In the genomic region with DNA sequence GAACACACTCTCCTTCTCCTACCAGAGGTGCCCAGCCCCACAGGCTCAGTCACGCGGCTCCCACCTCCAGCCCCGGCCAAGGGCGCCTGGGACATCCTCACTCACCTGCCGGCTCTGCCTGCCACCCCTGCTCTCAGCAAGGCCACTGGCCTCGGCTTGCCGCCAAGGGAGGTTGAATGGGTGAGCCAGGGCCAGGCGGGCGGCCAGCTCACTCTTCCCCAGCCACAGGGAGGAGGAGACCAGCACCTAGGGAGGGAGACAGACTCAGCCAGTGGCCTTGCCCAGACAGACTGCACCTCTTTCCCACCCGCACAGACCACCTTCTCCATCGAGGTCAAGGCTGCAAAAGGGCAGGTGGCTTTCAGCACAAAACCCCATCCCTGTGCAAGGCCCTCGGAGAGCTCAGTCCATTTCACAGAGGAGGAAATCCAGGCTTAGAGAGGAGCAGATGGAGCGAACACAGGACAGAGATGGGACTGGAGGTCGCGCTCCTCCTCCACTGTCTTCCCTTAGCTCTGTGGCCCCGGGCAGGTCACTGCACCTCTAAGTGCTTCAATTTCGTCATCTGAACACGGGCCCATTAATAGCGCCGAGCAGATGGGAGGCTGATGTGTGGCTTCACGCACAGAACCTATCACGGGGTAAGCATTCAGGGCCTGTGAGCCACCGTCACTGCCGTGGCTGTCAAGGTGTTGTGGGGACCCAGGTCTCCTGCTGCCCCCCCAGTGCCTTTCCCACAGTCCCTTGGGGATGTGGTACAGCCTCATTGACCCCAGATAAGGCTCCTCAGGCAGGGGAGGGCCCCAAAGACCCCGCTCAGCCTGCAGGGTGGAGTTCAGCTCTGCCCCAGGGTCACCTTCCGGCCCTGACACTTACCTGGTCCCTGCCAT, we compare ENCODE assay signal across 1 cellular context.
TF ChIP-seq lines count a peak whose summit lies in the region.

No MANE protein-coding gene starts in this region.

TF ChIP-seq in IMR-90, 13 proteins besides CTCF, POLR2A, EP300 and RAD21:
- TF ChIP-seq CHD1 (IDR thresholded peaks at IDR 0.05; ENCODE audit: low read depth, low read length) (no peak), MXI1 (IDR thresholded peaks at IDR 0.05; ENCODE audit: borderline replicate concordance, low read depth, low read length) (no peak), FOS (IDR thresholded peaks at IDR 0.05; ENCODE audit: low read depth, low read length) (no peak), RCOR1 (IDR thresholded peaks at IDR 0.05; ENCODE audit: insufficient replicate concordance, low read length) (no peak), BHLHE40 (IDR thresholded peaks at IDR 0.05; ENCODE audit: low read depth, low read length) (no peak), CEBPB (IDR thresholded peaks at IDR 0.05; ENCODE audit: low read depth, low read length) (no peak), SMC3 (IDR thresholded peaks at IDR 0.05; ENCODE audit: low read depth, low read length) (no peak), NFE2L2 (IDR thresholded peaks at IDR 0.05; ENCODE audit: low read depth, low read length) (no peak), MAZ (IDR thresholded peaks at IDR 0.05; ENCODE audit: borderline replicate concordance, low read depth, low read length) (no peak), MAFK (IDR thresholded peaks at IDR 0.05; ENCODE audit: low read depth, low read length) (no peak), RFX5 (IDR thresholded peaks at IDR 0.05; ENCODE audit: low read depth, low read length) (no peak)
- TF ChIP-seq, protein P1, sequence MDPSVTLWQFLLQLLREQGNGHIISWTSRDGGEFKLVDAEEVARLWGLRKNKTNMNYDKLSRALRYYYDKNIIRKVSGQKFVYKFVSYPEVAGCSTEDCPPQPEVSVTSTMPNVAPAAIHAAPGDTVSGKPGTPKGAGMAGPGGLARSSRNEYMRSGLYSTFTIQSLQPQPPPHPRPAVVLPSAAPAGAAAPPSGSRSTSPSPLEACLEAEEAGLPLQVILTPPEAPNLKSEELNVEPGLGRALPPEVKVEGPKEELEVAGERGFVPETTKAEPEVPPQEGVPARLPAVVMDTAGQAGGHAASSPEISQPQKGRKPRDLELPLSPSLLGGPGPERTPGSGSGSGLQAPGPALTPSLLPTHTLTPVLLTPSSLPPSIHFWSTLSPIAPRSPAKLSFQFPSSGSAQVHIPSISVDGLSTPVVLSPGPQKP (IDR thresholded peaks at IDR 0.05; ENCODE audit: borderline replicate concordance, low read depth, low read length) = no peak
- TF ChIP-seq, protein P2, sequence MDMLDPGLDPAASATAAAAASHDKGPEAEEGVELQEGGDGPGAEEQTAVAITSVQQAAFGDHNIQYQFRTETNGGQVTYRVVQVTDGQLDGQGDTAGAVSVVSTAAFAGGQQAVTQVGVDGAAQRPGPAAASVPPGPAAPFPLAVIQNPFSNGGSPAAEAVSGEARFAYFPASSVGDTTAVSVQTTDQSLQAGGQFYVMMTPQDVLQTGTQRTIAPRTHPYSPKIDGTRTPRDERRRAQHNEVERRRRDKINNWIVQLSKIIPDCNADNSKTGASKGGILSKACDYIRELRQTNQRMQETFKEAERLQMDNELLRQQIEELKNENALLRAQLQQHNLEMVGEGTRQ (IDR thresholded peaks at IDR 0.05; ENCODE audit: low read depth, low read length) = no peak
